Comparison of ENCODE assay signal across 8 cellular contexts in the genomic region with DNA sequence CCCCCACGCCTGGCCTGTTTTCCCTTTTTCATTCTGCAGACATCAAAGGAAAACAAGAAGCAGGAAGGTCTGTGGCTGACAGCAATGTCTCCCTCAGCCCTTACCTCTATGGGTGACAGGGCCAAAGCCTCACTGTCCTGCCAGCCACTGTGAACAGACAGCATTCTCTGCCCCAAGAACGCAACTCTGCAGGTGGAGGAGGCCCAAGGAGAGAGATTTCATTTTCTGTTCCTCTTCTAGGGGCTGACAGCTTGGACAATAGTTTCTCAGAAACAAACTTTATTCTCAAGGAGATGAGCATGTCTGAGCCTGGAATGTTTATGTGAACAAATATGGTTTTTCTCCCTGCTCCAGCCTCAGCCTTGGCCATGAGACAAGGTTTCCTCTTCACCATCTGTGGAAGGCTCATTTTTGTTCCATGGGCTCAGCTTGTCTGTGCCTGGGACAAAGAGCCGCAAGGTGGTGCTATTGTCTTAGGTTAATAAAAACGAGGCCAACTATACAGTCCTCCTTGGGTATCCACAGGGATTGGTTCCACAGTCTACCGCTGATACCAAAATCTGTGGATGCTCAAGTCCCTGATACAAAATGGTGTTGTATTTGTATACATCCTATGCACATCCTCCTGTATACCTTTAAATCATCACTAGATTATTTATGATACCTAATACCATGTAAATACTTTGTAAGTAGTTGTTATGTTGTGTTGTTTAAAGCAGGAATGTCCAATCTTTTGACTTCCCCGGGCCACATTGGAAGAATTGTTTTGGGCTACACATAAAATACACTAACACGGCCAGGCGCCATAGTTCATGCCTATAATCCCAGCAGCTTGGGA. TPM values are rescaled to one million over a fixed set of nuclear protein-coding genes. Genes with fewer than 3 reads are reported as not detected.
DNase-seq lines count a peak whose midpoint lies in the region; ATAC-seq, FAIRE-seq and TF ChIP-seq lines count a peak whose summit lies in the region.

No MANE protein-coding gene starts in this region.

- no peak for TF ChIP-seq POLR2A in H1 (IDR thresholded peaks at IDR 0.05; ENCODE audit: control extremely low read depth in 1 of 2, low read depth in 2 of 2, low read length in 2 of 2)

- H3K36me3 ChIP-seq in GM06990 (ENCODE audit: control insufficient read depth, insufficient read depth, low read length) (no peaks in the 10 kb centered on the region), H1 (ENCODE audit: control insufficient read depth in 2 of 4, insufficient read depth in 4 of 4, low read length in 3 of 4) (no peaks in the 10 kb centered on the region), tibial artery (no peaks in the 10 kb centered on the region)

- POLR2A ChIA-PET in H1 (lab: Charles Lee; ENCODE audit: partially characterized antibody), result interaction anchor here (0.7 kb wide), 1 partner anchor 39 kb away, joined by 3 read pairs; no protein-coding TSS in a partner anchor

- H4K91ac ChIP-seq in H1 (replicated peaks; ENCODE audit: insufficient read length, low read length), result no peak overlapping the region

- H3K4me3 ChIP-seq in GM06990 (replicated peaks; ENCODE audit: low read depth, low read length) (no peak overlapping the region), H1 (ENCODE audit: extremely low read depth in 1 of 4, insufficient read depth in 2 of 4, low read depth in 3 of 4, low read length in 4 of 4) (no peak overlapping the region), tibial artery (no peak overlapping the region)

- intact Hi-C loops in tibial artery (cut with DNase I; ENCODE audit: low total_unique reads), result loop anchor here (2.0 kb wide), 1 partner anchor 70 kb away; no protein-coding TSS in a partner anchor

- H2BK20ac ChIP-seq in H1 (ENCODE audit: low read length), result no peak overlapping the region

- H3K27ac ChIP-seq in VCaP (no peak overlapping the region), H1 (ENCODE audit: low read depth, low read length) (no peak overlapping the region), tibial artery (no peak overlapping the region)

- H3K27me3 ChIP-seq in GM06990 (replicated peaks; ENCODE audit: control insufficient read depth, insufficient read depth, low read length) (no peaks in the 10 kb centered on the region; the same call in 1 of the 2 replicates), H1 (replicated peaks in 1 of 4; ENCODE audit: control insufficient read depth in 3 of 4, extremely low read depth in 1 of 4, insufficient read depth in 3 of 4, low read length in 3 of 4) (no peaks in the 10 kb centered on the region), tibial artery (peaks cover 0 to 27% of the 10 kb centered on the region in 2 donors)

- no peak overlapping the region for H3K23ac ChIP-seq in H1 (ENCODE audit: insufficient read length)

- H3K79me1 ChIP-seq in H1 (ENCODE audit: low read depth, low read length), result no peaks in the 10 kb centered on the region

- H2BK120ac ChIP-seq in H1 (replicated peaks; ENCODE audit: low read depth, low read length), result no peak overlapping the region

- CTCF ChIA-PET in H1 (lab: Charles Lee; ENCODE audit: partially characterized antibody), result interaction anchor here (0.7 to 7.1 kb wide), 30 partner anchors 9 to 457 kb away, joined by 3 to 66 read pairs (median 4); no protein-coding TSS in a partner anchor

- H4K5ac ChIP-seq in H1 (ENCODE audit: insufficient read length, low read depth, low read length), result no peak overlapping the region

- no peak overlapping the region for H3K14ac ChIP-seq in H1 (ENCODE audit: insufficient read length)

- TF ChIP-seq CTCF in GM06990 (IDR thresholded peaks at IDR 0.05; ENCODE audit: insufficient read depth, low read length, poor library complexity, severe bottlenecking) (peak; percentile 81), VCaP (conservative IDR thresholded peaks at IDR 0.05) (peak; percentile 83), H1 (IDR thresholded peaks at IDR 0.05; ENCODE audit: control extremely low read depth in 1 of 3, insufficient read depth in 1 of 3, low read depth in 1 of 3, low read length in 3 of 3) (peak; percentile 47 to 82 (median 65)), tibial artery (IDR thresholded peaks at IDR 0.05) (peak; percentile 72 to 77)

- peak; percentile 82 to 85 for TF ChIP-seq RAD21 in H1 (IDR thresholded peaks at IDR 0.05 in 1 of 2, conservative IDR thresholded peaks at IDR 0.05 in 1 of 2; ENCODE audit: low read depth in 2 of 2, low read length in 2 of 2)

- H3K4me1 ChIP-seq in H1 (replicated peaks in 1 of 4; ENCODE audit: control insufficient read depth in 3 of 4, insufficient read depth in 4 of 4, low read length in 3 of 4) (peaks cover 0 to 3% (median 1%) of the 10 kb centered on the region in 4 experiments; a peak in 2 of 7 replicates), tibial artery (no peaks in the 10 kb centered on the region)

- H3K9ac ChIP-seq in H1 (replicated peaks in 1 of 4; ENCODE audit: extremely low read depth in 1 of 4, low read depth in 3 of 4, low read length in 3 of 4), result no peak overlapping the region

- TF ChIP-seq EP300 in H1 (IDR thresholded peaks at IDR 0.05; ENCODE audit: borderline replicate concordance in 1 of 2, low read depth in 2 of 2, low read length in 2 of 2), result no peak

- H2AK5ac ChIP-seq in H1 (ENCODE audit: low read depth, low read length), result no peak overlapping the region

- H4K20me1 ChIP-seq in H1 (replicated peaks in 1 of 2; ENCODE audit: control insufficient read depth in 1 of 2, insufficient read depth in 2 of 2, low read length in 2 of 2), result no peaks in the 10 kb centered on the region

- H2BK15ac ChIP-seq in H1 (ENCODE audit: low read length), result no peak overlapping the region

- DNase-seq in A172 (ENCODE audit: low spot score) (peak; percentile 52), GM06990 (ENCODE audit: extremely low read depth, insufficient read length) (no peak), NCI-H2029 (lab: John Stamatoyannopoulos, UW) (peak; percentile 60), H1 (ENCODE audit: low read depth in 1 of 2, low spot score in 2 of 2) (peak in 1 of 2 experiments; percentile 76), mucosa of gallbladder (ENCODE audit: low spot score) (peak; percentile 79), tibial artery (peak in 1 of 2 donors; percentile 63)

- H4K8ac ChIP-seq in H1 (ENCODE audit: extremely low read depth, insufficient read depth, low read length), result no peak overlapping the region

- FAIRE-seq in H1 (lab: Jason Lieb, UNC), result peak; percentile 93

- no peak overlapping the region for H3K4ac ChIP-seq in H1 (replicated peaks; ENCODE audit: insufficient read length, low read depth, low read length)

- no peaks in the 10 kb centered on the region for H3K79me2 ChIP-seq in H1 (ENCODE audit: control insufficient read depth in 1 of 2, insufficient read depth in 2 of 2, low read length in 2 of 2)

- 0 out of 2 replicates have a peak overlapping the region, but pooled peaks have one; percentile 1 for H2AFZ ChIP-seq in H1 (ENCODE audit: low read length)

- 57% methylated on average over 8 of the region's 8 CpGs; no CpG with 5 or more reads in 1 of the 2 experiments for WGBS in H1 (ENCODE audit: extremely low coverage in 1 of 2, insufficient coverage in 1 of 2, insufficient read length in 1 of 2, insufficient replicate concordance in 2 of 2, low coverage in 1 of 2, low lambda C conversion rate in 2 of 2, missing lambda C conversion rate in 1 of 2), 2 experiments

- H2BK12ac ChIP-seq in H1 (ENCODE audit: low read depth, low read length), result no peak overlapping the region

- no peak overlapping the region for H3K56ac ChIP-seq in H1 (replicated peaks; ENCODE audit: insufficient read length, low read depth, low read length)

- H3K9me3 ChIP-seq in H1 (ENCODE audit: insufficient read depth in 2 of 2, low read depth in 1 of 2, low read length in 1 of 2) (no peaks in the 10 kb centered on the region), tibial artery (no peaks in the 10 kb centered on the region)

- ATAC-seq in HG03565 (IDR thresholded peaks at IDR 0.05; ENCODE audit: unreplicated experiment), result no peak

- H3K18ac ChIP-seq in H1 (ENCODE audit: extremely low read depth, low read length), result no peak overlapping the region

- no peak overlapping the region for H2BK5ac ChIP-seq in H1 (ENCODE audit: low read depth, low read length)

- no peaks in the 10 kb centered on the region for H3K23me2 ChIP-seq in H1 (ENCODE audit: low read depth, low read length)

- H3K4me2 ChIP-seq in H1 (ENCODE audit: insufficient read depth in 1 of 2, low read depth in 2 of 2, low read length in 2 of 2), result no peak overlapping the region

TF ChIP-seq in H1, 55 proteins besides CTCF, POLR2A, EP300 and RAD21:
- TF ChIP-seq SIX5 (IDR thresholded peaks at IDR 0.05; ENCODE audit: low read depth, low read length), result no peak
- TF ChIP-seq, protein P1, sequence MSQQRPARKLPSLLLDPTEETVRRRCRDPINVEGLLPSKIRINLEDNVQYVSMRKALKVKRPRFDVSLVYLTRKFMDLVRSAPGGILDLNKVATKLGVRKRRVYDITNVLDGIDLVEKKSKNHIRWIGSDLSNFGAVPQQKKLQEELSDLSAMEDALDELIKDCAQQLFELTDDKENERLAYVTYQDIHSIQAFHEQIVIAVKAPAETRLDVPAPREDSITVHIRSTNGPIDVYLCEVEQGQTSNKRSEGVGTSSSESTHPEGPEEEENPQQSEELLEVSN (IDR thresholded peaks at IDR 0.05), result no peak

RNA-seq across cellular contexts. Expression of gene PIWIL3, which starts 5.8 kb away (rescaled TPM):
- not detected in 2 replicates for total RNA-seq in A172 (2014; rRNA removed; shearing (Covaris generic))
- total RNA-seq in H1 (2021; fragmentation: NEBNext Ultra II Directional; extraction: Animal tissue kit (Norgen Biotek cat#: 25700)), result 0.33 and 0.34 TPM in 2 replicates
- 0.03 and 0.09 TPM in 2 replicates for polyA plus RNA-seq in H1 (2011; rRNA removed)
- 0.17 TPM for polyA plus RNA-seq in H1 (2011; cell fraction: cytosol; rRNA removed)
- polyA plus RNA-seq in H1 (2011; cell fraction: nucleus; rRNA removed), result 0.09 TPM
- polyA plus RNA-seq in H1 (2012, experiment 1 of 2), result 0.07 to 0.18 TPM (median 0.10 TPM) in 3 of 4 replicates, not detected in the other
- not detected for polyA plus RNA-seq in H1 (2012, experiment 2 of 2)
- 0.08 TPM for polyA plus RNA-seq in H1 (2013, experiment 1 of 2)
- polyA plus RNA-seq in H1 (2013, experiment 2 of 2), result 0.11 TPM
- 0.32 TPM in 1 of 2 replicates, not detected in the other for polyA minus RNA-seq in H1 (2011; rRNA and poly(A)+ RNA removed)
- polyA minus RNA-seq in H1 (2011; cell fraction: cytosol; rRNA and poly(A)+ RNA removed), result not detected
- polyA minus RNA-seq in H1 (2011; cell fraction: nucleus; rRNA and poly(A)+ RNA removed), result 0.20 TPM
- not detected for total RNA-seq in mucosa of gallbladder

RNA-seq across cellular contexts. Expression of gene SGSM1, which starts 37.3 kb away (rescaled TPM):
- total RNA-seq in A172 (2014; rRNA removed; shearing (Covaris generic)), result not detected in 2 replicates
- total RNA-seq in H1 (2021; fragmentation: NEBNext Ultra II Directional; extraction: Animal tissue kit (Norgen Biotek cat#: 25700)), result 5.2 and 5.4 TPM in 2 replicates
- 2.8 and 4.6 TPM in 2 replicates for polyA plus RNA-seq in H1 (2011; rRNA removed)
- 3.4 TPM for polyA plus RNA-seq in H1 (2011; cell fraction: cytosol; rRNA removed)
- 9.2 TPM for polyA plus RNA-seq in H1 (2011; cell fraction: nucleus; rRNA removed)
- polyA plus RNA-seq in H1 (2012, experiment 1 of 2), result 3.1 to 3.7 TPM (median 3.3 TPM) in 4 replicates
- 5.7 TPM for polyA plus RNA-seq in H1 (2012, experiment 2 of 2)
- polyA plus RNA-seq in H1 (2013, experiment 1 of 2), result 2.5 TPM
- polyA plus RNA-seq in H1 (2013, experiment 2 of 2), result 2.6 TPM
- 9.8 and 10.5 TPM in 2 replicates for polyA minus RNA-seq in H1 (2011; rRNA and poly(A)+ RNA removed)
- 4.8 TPM for polyA minus RNA-seq in H1 (2011; cell fraction: cytosol; rRNA and poly(A)+ RNA removed)
- polyA minus RNA-seq in H1 (2011; cell fraction: nucleus; rRNA and poly(A)+ RNA removed), result 9.7 TPM
- total RNA-seq in mucosa of gallbladder, result 6.8 TPM
